In genomic region chr11:73346186-73346935, GRCh38 we compare ENCODE assay signal across 23 cellular contexts. TPM values are rescaled to one million over a fixed set of nuclear protein-coding genes. Genes with fewer than 3 reads are reported as not detected.
"Had no signal": no experiment of that assay in that cellular context is flagged by ENCODE, and none has a peak within 500 bp of the region (broad histone marks: within the 10 kb centered on the region; RNA-seq: fewer than 3 reads in every experiment).

No MANE protein-coding gene starts in this region.

- H3K36me3 ChIP-seq: transverse colon had no signal

- H3K27ac Mint-ChIP-seq: activated B cell treated with CpG ODN at 0.5 μM for 24 hours; activated CD8-positive, alpha-beta memory T cell treated with anti-CD3 and anti-CD28 coated beads, Interleukin-2, amount 10 ng/mL, durations not matched to agents 7 days and 5 days; natural killer cell treated with Interleukin-12 subunit alpha and Interleukin-12 subunit beta and Interleukin-15 and Interleukin-18, amount 100 ng/mL, for 72 hours had no signal

- H3K9me3 ChIP-seq: esophagus squamous epithelium, mucosa of descending colon, psoas muscle, suprapubic skin, transverse colon had no signal

- H3K36me3 Mint-ChIP-seq: activated CD8-positive, alpha-beta memory T cell treated with anti-CD3 and anti-CD28 coated beads, Interleukin-2, amount 10 ng/mL, durations not matched to agents 7 days and 5 days; activated naive CD4-positive, alpha-beta T cell treated with anti-CD3 and anti-CD28 coated beads, Interleukin-2, amount 50 U/mL, for 72 hours; natural killer cell treated with Interleukin-12 subunit alpha and Interleukin-12 subunit beta and Interleukin-15 and Interleukin-18, amount 100 ng/mL, for 72 hours had no signal

- DNase-seq: activated B cell treated with CpG ODN at 0.5 μM for 24 hours; activated CD8-positive, alpha-beta memory T cell treated with anti-CD3 and anti-CD28 coated beads, Interleukin-2, amount 10 ng/mL, durations not matched to agents 7 days and 5 days; activated CD8-positive, alpha-beta T cell treated with anti-CD3 and anti-CD28 coated beads, Interleukin-2, amount 10 ng/mL, durations not matched to agents 7 days and 5 days; activated naive CD4-positive, alpha-beta T cell; activated T-cell treated with anti-CD3 and anti-CD28 coated beads, Interleukin-2, amount 50 U/mL, for 48 hours; brain microvascular endothelial cell; central memory CD4-positive, alpha-beta T cell; esophagus squamous epithelium; foreskin melanocyte; left ventricle myocardium superior; mucosa of descending colon; psoas muscle; stimulated activated CD4-positive, alpha-beta T cell treated with anti-CD3 and anti-CD28 coated beads, Interleukin-15, amount 100 ng/mL, for 24 hours; stimulated activated CD4-positive, alpha-beta T cell treated with anti-CD3 and anti-CD28 coated beads, Interleukin-2, amount 100 ng/mL, for 24 hours; stimulated activated naive CD4-positive, alpha-beta T cell; T-helper 1 cell; transverse colon had no signal

- H3K4me1 Mint-ChIP-seq: activated B cell treated with CpG ODN at 0.5 μM for 24 hours had no signal

- H3K4me3 Mint-ChIP-seq: activated B cell treated with CpG ODN at 0.5 μM for 24 hours; activated CD8-positive, alpha-beta memory T cell treated with anti-CD3 and anti-CD28 coated beads, Interleukin-2, amount 10 ng/mL, durations not matched to agents 7 days and 5 days; activated CD8-positive, alpha-beta T cell treated with anti-CD3 and anti-CD28 coated beads, Interleukin-2, amount 10 ng/mL, durations not matched to agents 7 days and 5 days; natural killer cell treated with Interleukin-12 subunit alpha and Interleukin-12 subunit beta and Interleukin-15 and Interleukin-18, amount 100 ng/mL, for 72 hours; T-helper 2 cell treated with Interferon-gamma antibody and Interleukin-4, amounts not matched to agents 5 μg/mL and 100 μg/mL, for 36 hours had no signal

- H2AFZ ChIP-seq: parathyroid adenoma had no signal

- FAIRE-seq: islet of Langerhans had no signal

- H3K27ac ChIP-seq: brain microvascular endothelial cell, esophagus squamous epithelium, parathyroid adenoma, psoas muscle, suprapubic skin, transverse colon had no signal

- H3K27me3 ChIP-seq: brain microvascular endothelial cell, transverse colon had no signal

- ATAC-seq: activated CD8-positive, alpha-beta memory T cell treated with anti-CD3 and anti-CD28 coated beads, Interleukin-2, amount 10 ng/mL, durations not matched to agents 7 days and 5 days; activated CD8-positive, alpha-beta T cell treated with anti-CD3 and anti-CD28 coated beads, Interleukin-2, amount 10 ng/mL, durations not matched to agents 7 days and 5 days; activated naive CD4-positive, alpha-beta T cell treated with anti-CD3 and anti-CD28 coated beads, Interleukin-2, amount 50 U/mL, for 72 hours; left ventricle myocardium superior; mucosa of descending colon; natural killer cell treated with Interleukin-12 subunit alpha and Interleukin-12 subunit beta and Interleukin-15 and Interleukin-18, amount 100 ng/mL, for 72 hours; psoas muscle had no signal

- H3K4me3 ChIP-seq: esophagus squamous epithelium, mucosa of descending colon, psoas muscle, suprapubic skin, transverse colon had no signal

- H3K9ac ChIP-seq: parathyroid adenoma had no signal

- H3K9me3 Mint-ChIP-seq: activated B cell treated with CpG ODN at 0.5 μM for 24 hours; activated naive CD4-positive, alpha-beta T cell treated with anti-CD3 and anti-CD28 coated beads, Interleukin-2, amount 50 U/mL, for 72 hours; natural killer cell treated with Interleukin-12 subunit alpha and Interleukin-12 subunit beta and Interleukin-15 and Interleukin-18, amount 100 ng/mL, for 72 hours; T-helper 2 cell treated with Interferon-gamma antibody and Interleukin-4, amounts not matched to agents 5 μg/mL and 100 μg/mL, for 36 hours had no signal

RNA-seq across cellular contexts. Expression of gene ARHGEF17, which starts 38.3 kb away (rescaled TPM):
- total RNA-seq: activated CD8-positive, alpha-beta memory T cell treated with anti-CD3 and anti-CD28 coated beads, Interleukin-2, amount 10 ng/mL, durations not matched to agents 7 days and 5 days had no signal
